In the genomic region with DNA sequence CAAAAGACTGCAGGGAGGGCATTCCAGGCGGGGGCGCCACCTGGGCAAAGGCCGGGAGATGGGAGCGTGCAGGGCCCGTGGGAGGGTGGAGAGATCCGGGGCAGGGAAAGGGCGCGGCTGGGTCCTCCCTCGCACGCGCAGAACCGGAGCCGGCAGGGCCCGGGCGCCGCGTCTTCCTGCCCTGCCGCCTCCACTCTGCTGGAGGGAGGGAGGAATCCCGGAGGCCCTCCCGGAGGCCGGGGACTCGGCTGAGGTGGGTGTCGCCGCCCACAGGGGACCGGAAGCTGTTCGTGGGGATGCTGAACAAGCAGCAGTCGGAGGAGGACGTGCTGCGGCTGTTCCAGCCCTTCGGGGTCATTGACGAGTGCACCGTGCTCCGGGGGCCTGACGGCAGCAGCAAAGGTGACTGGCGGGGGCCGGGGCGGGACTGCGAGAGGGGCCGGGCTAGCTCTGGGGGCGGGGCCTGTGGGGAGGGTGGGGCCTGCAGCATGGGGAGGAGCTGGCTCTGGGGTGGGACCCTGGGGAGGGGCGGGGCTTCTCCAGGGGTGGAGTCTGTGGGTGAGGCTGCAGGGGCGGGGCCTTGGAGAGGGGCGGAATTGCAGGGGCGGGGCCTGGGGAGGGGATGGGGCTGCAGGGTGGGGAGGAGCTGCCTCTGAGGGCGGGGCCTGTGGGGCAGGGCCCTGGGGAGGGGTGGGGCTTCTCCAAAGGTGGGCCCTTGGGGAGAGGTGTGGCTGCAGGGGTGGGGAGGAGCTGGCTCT, we compare ENCODE assay signal across 8 cellular contexts. TPM values are rescaled to one million over a fixed set of nuclear protein-coding genes. Genes with fewer than 3 reads are reported as not detected.
DNase-seq lines count a peak whose midpoint lies in the region; ATAC-seq and TF ChIP-seq lines count a peak whose summit lies in the region.

No MANE protein-coding gene starts in this region.

- POLR2A ChIA-PET in HEK293 (lab: Yijun Ruan, JAX), result interaction anchor here (0.5 to 2.9 kb wide), 22 partner anchors 9 to 805 kb away, joined by 3 to 60 read pairs (median 3); partner anchors contain the start of genes DOHH and ZNF57

- H3K27ac ChIP-seq in HEK293 (ENCODE audit: extremely low read depth, low read depth, low read length), result no peak overlapping the region; the same call in 1 of the 2 replicates
- H3K27ac ChIP-seq in lower lobe of right lung, result no peak overlapping the region

- H3K27me3 ChIP-seq in BE2C (no peaks in the 10 kb centered on the region; the same call in 1 of the 2 replicates), lower lobe of right lung (ENCODE audit: low read depth) (peaks cover 42% of the 10 kb centered on the region)

- DNase-seq in BE2C (peak; percentile 99), NCI-H748 (lab: John Stamatoyannopoulos, UW; ENCODE audit: unreplicated experiment) (peak; percentile 87), dermis blood vessel endothelial cell (peak; percentile 73), lower lobe of right lung (peak; percentile 76)
- DNase-seq in activated CD4-positive, alpha-beta T cell treated with anti-CD3 and anti-CD28 coated beads, Interleukin-2, amount 50 U/mL, for 24 hours (ENCODE audit: low read depth in 1 of 2, low spot score in 1 of 2), result peak; percentile 86 to 87
- peak; percentile 70 for DNase-seq in stimulated activated CD8-positive, alpha-beta memory T cell treated with anti-CD3 and anti-CD28 coated beads, Interleukin-12 subunit alpha, Interleukin-12 subunit beta, amount 100 ng/mL, for 4 hours (ENCODE audit: low read depth)

- H3K9me3 ChIP-seq in BE2C, result no peaks in the 10 kb centered on the region
- H3K9me3 ChIP-seq in HEK293 (ENCODE audit: control insufficient read depth, insufficient read depth, low read depth, low read length), result no peaks in the 10 kb centered on the region
- no peaks in the 10 kb centered on the region for H3K9me3 ChIP-seq in lower lobe of right lung

- peak overlapping the region; percentile 55 for H3K4me3 ChIP-seq in BE2C (ENCODE audit: low read depth, low read length)
- H3K4me3 ChIP-seq in HEK293 (ENCODE audit: low read depth, low read length), result peak overlapping the region; percentile 55
- peak overlapping the region; percentile 50 for H3K4me3 ChIP-seq in lower lobe of right lung

- no peaks in the 10 kb centered on the region for H3K36me3 ChIP-seq in BE2C
- no peaks in the 10 kb centered on the region for H3K36me3 ChIP-seq in HEK293 (ENCODE audit: control insufficient read depth in 2 of 2, insufficient read depth in 1 of 2, low read length in 2 of 2)
- H3K36me3 ChIP-seq in lower lobe of right lung, result no peaks in the 10 kb centered on the region

- CTCF ChIA-PET in HEK293 (lab: Yijun Ruan, JAX), result interaction anchor here (0.6 to 2.3 kb wide), 17 partner anchors 9 to 1165 kb away, joined by 3 to 28 read pairs (median 4); partner anchors contain the start of gene CELF5

- intact Hi-C loops in lower lobe of right lung (cut with DNase I), result no loop called here

- ATAC-seq in lower lobe of right lung, result peak; percentile 89 to 90
- no peak for ATAC-seq in GM18519 (IDR thresholded peaks at IDR 0.05; ENCODE audit: low FRiP score, unreplicated experiment)

- TF ChIP-seq CTCF in BE2C (IDR thresholded peaks at IDR 0.05; ENCODE audit: low read depth, low read length), result no peak; the same call in 1 of the 2 replicates
- peak; percentile 98 for TF ChIP-seq CTCF in HEK293 (tag by site-specific recombination; IDR thresholded peaks at IDR 0.05)
- peak; percentile 34 for TF ChIP-seq CTCF in lower lobe of right lung (IDR thresholded peaks at IDR 0.05)

- H3K4me1 ChIP-seq in BE2C (no peaks in the 10 kb centered on the region; the same call in 1 of the 2 replicates), HEK293 (ENCODE audit: control insufficient read depth, insufficient read depth, low read length) (no peaks in the 10 kb centered on the region), lower lobe of right lung (peaks cover 6% of the 10 kb centered on the region)

TF ChIP-seq in HEK293, 187 proteins besides CTCF, POLR2A, EP300 and RAD21 (continues in another document):
- TF ChIP-seq KLF8 (tag by site-specific recombination; IDR thresholded peaks at IDR 0.05) (peak; percentile 76; the same call in 1 of the 2 replicates), ZNF146 (tag by site-specific recombination; IDR thresholded peaks at IDR 0.05) (0 out of 2 replicates have a peak, but pooled peaks have one; percentile 4), IKZF3 (tag by site-specific recombination; IDR thresholded peaks at IDR 0.05) (peak; percentile 73), ZNF366 (tag by site-specific recombination; conservative IDR thresholded peaks at IDR 0.05) (peak; percentile 86), ZNF529 (tag by site-specific recombination; IDR thresholded peaks at IDR 0.05; ENCODE audit: insufficient replicate concordance) (no peak), ZNF157 (tag by site-specific recombination; IDR thresholded peaks at IDR 0.05) (no peak), BCL6B (tag by site-specific recombination; IDR thresholded peaks at IDR 0.05) (no peak), ZNF2 (tag by site-specific recombination; IDR thresholded peaks at IDR 0.05) (no peak), ZNF133 (tag by site-specific recombination; IDR thresholded peaks at IDR 0.05) (no peak), ZNF555 (tag by site-specific recombination; conservative IDR thresholded peaks at IDR 0.05) (no peak), ZBTB1 (tag by site-specific recombination; IDR thresholded peaks at IDR 0.05) (no peak), ZNF530 (tag by site-specific recombination; IDR thresholded peaks at IDR 0.05; ENCODE audit: low read depth) (no peak), ZNF202 (tag by site-specific recombination; IDR thresholded peaks at IDR 0.05; ENCODE audit: borderline replicate concordance) (no peak), ZNF292 (tag by site-specific recombination; IDR thresholded peaks at IDR 0.05; ENCODE audit: borderline replicate concordance, low read depth) (no peak), ZNF426 (tag by site-specific recombination; IDR thresholded peaks at IDR 0.05) (no peak), ZNF561 (tag by site-specific recombination; IDR thresholded peaks at IDR 0.05; ENCODE audit: borderline replicate concordance) (no peak; the same call in 1 of the 2 replicates), ZFP69B (tag by site-specific recombination; IDR thresholded peaks at IDR 0.05) (0 out of 2 replicates have a peak, but pooled peaks have one; percentile 14), TRIM28 (IDR thresholded peaks at IDR 0.05; ENCODE audit: borderline replicate concordance, low read length) (no peak)
- TF ChIP-seq, protein P1, sequence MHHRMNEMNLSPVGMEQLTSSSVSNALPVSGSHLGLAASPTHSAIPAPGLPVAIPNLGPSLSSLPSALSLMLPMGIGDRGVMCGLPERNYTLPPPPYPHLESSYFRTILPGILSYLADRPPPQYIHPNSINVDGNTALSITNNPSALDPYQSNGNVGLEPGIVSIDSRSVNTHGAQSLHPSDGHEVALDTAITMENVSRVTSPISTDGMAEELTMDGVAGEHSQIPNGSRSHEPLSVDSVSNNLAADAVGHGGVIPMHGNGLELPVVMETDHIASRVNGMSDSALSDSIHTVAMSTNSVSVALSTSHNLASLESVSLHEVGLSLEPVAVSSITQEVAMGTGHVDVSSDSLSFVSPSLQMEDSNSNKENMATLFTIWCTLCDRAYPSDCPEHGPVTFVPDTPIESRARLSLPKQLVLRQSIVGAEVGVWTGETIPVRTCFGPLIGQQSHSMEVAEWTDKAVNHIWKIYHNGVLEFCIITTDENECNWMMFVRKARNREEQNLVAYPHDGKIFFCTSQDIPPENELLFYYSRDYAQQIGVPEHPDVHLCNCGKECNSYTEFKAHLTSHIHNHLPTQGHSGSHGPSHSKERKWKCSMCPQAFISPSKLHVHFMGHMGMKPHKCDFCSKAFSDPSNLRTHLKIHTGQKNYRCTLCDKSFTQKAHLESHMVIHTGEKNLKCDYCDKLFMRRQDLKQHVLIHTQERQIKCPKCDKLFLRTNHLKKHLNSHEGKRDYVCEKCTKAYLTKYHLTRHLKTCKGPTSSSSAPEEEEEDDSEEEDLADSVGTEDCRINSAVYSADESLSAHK (tag by site-specific recombination; IDR thresholded peaks at IDR 0.05), result no peak
- TF ChIP-seq, protein P2, sequence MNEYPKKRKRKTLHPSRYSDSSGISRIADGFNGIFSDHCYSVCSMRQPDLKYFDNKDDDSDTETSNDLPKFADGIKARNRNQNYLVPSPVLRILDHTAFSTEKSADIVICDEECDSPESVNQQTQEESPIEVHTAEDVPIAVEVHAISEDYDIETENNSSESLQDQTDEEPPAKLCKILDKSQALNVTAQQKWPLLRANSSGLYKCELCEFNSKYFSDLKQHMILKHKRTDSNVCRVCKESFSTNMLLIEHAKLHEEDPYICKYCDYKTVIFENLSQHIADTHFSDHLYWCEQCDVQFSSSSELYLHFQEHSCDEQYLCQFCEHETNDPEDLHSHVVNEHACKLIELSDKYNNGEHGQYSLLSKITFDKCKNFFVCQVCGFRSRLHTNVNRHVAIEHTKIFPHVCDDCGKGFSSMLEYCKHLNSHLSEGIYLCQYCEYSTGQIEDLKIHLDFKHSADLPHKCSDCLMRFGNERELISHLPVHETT (tag by site-specific recombination; IDR thresholded peaks at IDR 0.05), result no peak
- TF ChIP-seq, protein P3, sequence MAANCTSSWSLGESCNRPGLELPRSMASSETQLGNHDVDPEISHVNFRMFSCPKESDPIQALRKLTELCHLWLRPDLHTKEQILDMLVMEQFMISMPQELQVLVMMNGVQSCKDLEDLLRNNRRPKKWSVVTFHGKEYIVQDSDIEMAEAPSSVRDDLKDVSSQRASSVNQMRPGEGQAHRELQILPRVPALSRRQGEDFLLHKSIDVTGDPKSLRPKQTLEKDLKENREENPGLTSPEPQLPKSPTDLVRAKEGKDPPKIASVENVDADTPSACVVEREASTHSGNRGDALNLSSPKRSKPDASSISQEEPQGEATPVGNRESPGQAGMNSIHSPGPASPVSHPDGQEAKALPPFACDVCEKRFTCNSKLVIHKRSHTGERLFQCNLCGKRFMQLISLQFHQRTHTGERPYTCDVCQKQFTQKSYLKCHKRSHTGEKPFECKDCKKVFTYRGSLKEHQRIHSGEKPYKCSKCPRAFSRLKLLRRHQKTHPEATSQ (tag by site-specific recombination; IDR thresholded peaks at IDR 0.05), result no peak

RNA-seq across cellular contexts. Expression of gene CELF5, which starts 51.3 kb away (rescaled TPM):
- not detected for polyA plus RNA-seq in BE2C (2012; ENCODE audit: insufficient read depth, insufficient read length, low read depth)
- total RNA-seq in dermis blood vessel endothelial cell (not detected in 2 replicates), lower lobe of right lung (not detected)
